ENCODE assay signal across 30 cellular contexts in genomic region chr2:38529208-38529607, GRCh38.
"Had no signal": no experiment of that assay in that cellular context is flagged by ENCODE, and none has a peak within 500 bp of the region (broad histone marks: within the 10 kb centered on the region; RNA-seq: fewer than 3 reads in every experiment).

No MANE protein-coding gene starts in this region.

- H3K36me3 ChIP-seq: breast epithelium, SJSA1, WERI-Rb-1 had no signal

- H3K4me3 Mint-ChIP-seq: activated CD4-positive, alpha-beta memory T cell treated with anti-CD3 and anti-CD28 coated beads, Interleukin-2, amount 10 ng/mL, durations not matched to agents 7 days and 5 days; activated CD8-positive, alpha-beta memory T cell treated with anti-CD3 and anti-CD28 coated beads, Interleukin-2, amount 10 ng/mL, durations not matched to agents 7 days and 5 days had no signal

- H3K4me1 ChIP-seq: breast epithelium, SJSA1 had no signal

- H3K27ac Mint-ChIP-seq: activated CD4-positive, alpha-beta memory T cell treated with anti-CD3 and anti-CD28 coated beads, Interleukin-2, amount 10 ng/mL, durations not matched to agents 7 days and 5 days; activated CD8-positive, alpha-beta memory T cell treated with anti-CD3 and anti-CD28 coated beads, Interleukin-2, amount 10 ng/mL, durations not matched to agents 7 days and 5 days; activated naive CD8-positive, alpha-beta T cell treated with anti-CD3 and anti-CD28 coated beads for 36 hours had no signal

- H3K9me3 ChIP-seq: breast epithelium, SJSA1 had no signal

- H3K9me3 Mint-ChIP-seq: activated CD4-positive, alpha-beta memory T cell treated with anti-CD3 and anti-CD28 coated beads, Interleukin-2, amount 10 ng/mL, durations not matched to agents 7 days and 5 days; activated naive CD8-positive, alpha-beta T cell treated with anti-CD3 and anti-CD28 coated beads for 36 hours had no signal

- H3K27me3 ChIP-seq: breast epithelium had no signal

- H3K4me3 ChIP-seq: SJSA1 had no signal

- H3K27ac ChIP-seq: breast epithelium, SJSA1, WERI-Rb-1 had no signal

- DNase-seq: activated CD4-positive, alpha-beta memory T cell treated with anti-CD3 and anti-CD28 coated beads, Interleukin-2, amount 10 ng/mL, durations not matched to agents 7 days and 5 days; activated CD4-positive, alpha-beta T cell treated with anti-CD3 and anti-CD28 coated beads for 1 hour; activated CD4-positive, alpha-beta T cell treated with anti-CD3 and anti-CD28 coated beads for 48 hours; activated CD4-positive, CD25-positive, alpha-beta regulatory T cell; activated CD8-positive, alpha-beta memory T cell treated with anti-CD3 and anti-CD28 coated beads for 24 hours; activated CD8-positive, alpha-beta memory T cell treated with anti-CD3 and anti-CD28 coated beads, Interleukin-2, amount 10 ng/mL, durations not matched to agents 7 days and 5 days; activated CD8-positive, alpha-beta memory T cell treated with anti-CD3 and anti-CD28 coated beads, Interleukin-2, amount 50 U/mL, for 48 hours; activated effector memory CD4-positive, alpha-beta T cell treated with anti-CD3 and anti-CD28 coated beads, Interleukin-2, amount 50 U/mL, for 16 hours; activated naive CD4-positive, alpha-beta T cell; activated naive CD4-positive, alpha-beta T cell treated with anti-CD3 and anti-CD28 coated beads, Interleukin-2, amount 50 U/mL, for 16 hours; activated naive CD8-positive, alpha-beta T cell treated with anti-CD3 and anti-CD28 coated beads for 36 hours; activated T-cell treated with anti-CD3 and anti-CD28 coated beads, Interleukin-2, amount 50 U/mL, for 48 hours; amniotic stem cell; NCI-H1105; NCI-H1417 treated with DMSO at 0.1 percent for 48 hours; NCI-H187 treated with DMSO at 0.1 percent for 48 hours; NCI-H2081; NCI-H2171 treated with DMSO at 0.1 percent for 48 hours; NCI-H2227 treated with DMSO at 0.1 percent for 48 hours; NCI-H446; NCI-H510A treated with DMSO at 0.1 percent for 48 hours; NCI-H69; SHP77; SW 1271; T-helper 1 cell; T1000; WERI-Rb-1 had no signal

- ATAC-seq: activated CD8-positive, alpha-beta memory T cell treated with anti-CD3 and anti-CD28 coated beads, Interleukin-2, amount 10 ng/mL, durations not matched to agents 7 days and 5 days; Panc1 had no signal

- H3K36me3 Mint-ChIP-seq: activated CD8-positive, alpha-beta memory T cell treated with anti-CD3 and anti-CD28 coated beads, Interleukin-2, amount 10 ng/mL, durations not matched to agents 7 days and 5 days; activated naive CD8-positive, alpha-beta T cell treated with anti-CD3 and anti-CD28 coated beads for 36 hours had no signal
